19 cellular contexts compared by ENCODE assay signal in genomic region chr16:4570688-4571321, GRCh38. TPM values are rescaled to one million over a fixed set of nuclear protein-coding genes. Genes with fewer than 3 reads are reported as not detected.
A peak's percentile ranks its signal among the peaks of the same experiment; 100 is the strongest.
DNase-seq lines count a peak whose midpoint lies in the region; ATAC-seq and TF ChIP-seq lines count a peak whose summit lies in the region.
"Had no signal": no experiment of that assay in that cellular context is flagged by ENCODE, and none has a peak within 500 bp of the region (broad histone marks: within the 10 kb centered on the region; RNA-seq: fewer than 3 reads in every experiment).

No MANE protein-coding gene starts in this region.

- H2AFZ ChIP-seq in neural progenitor cell (replicated peaks) = peak overlapping the region; percentile 73

- no peaks in the 10 kb centered on the region for H3K79me2 ChIP-seq in neural progenitor cell (ENCODE audit: low read depth)

- H3K9ac ChIP-seq in neural progenitor cell = no peak overlapping the region

- no peak for TF ChIP-seq POLR2A in lower leg skin (IDR thresholded peaks at IDR 0.05)

- CTCF ChIA-PET in activated CD8-positive, alpha-beta memory T cell treated with anti-CD3 and anti-CD28 coated beads, Interleukin-2, amount 10 ng/mL, durations not matched to agents 7 days and 5 days (lab: Charles Lee) = interaction anchor here (0.7 kb wide), 1 partner anchor 259 kb away, joined by 3 read pairs; no protein-coding TSS in a partner anchor

- peaks cover 17% of the 10 kb centered on the region for H3F3A ChIP-seq in neural progenitor cell (ENCODE audit: low read depth)

- H3K9me3 Mint-ChIP-seq in activated CD8-positive, alpha-beta memory T cell treated with anti-CD3 and anti-CD28 coated beads, Interleukin-2, amount 10 ng/mL, durations not matched to agents 7 days and 5 days (ENCODE audit: low read depth) = no peaks in the 10 kb centered on the region
- no peaks in the 10 kb centered on the region for H3K9me3 Mint-ChIP-seq in neural progenitor cell
- H3K9me3 Mint-ChIP-seq: CD14-positive monocyte had no signal

- no peak overlapping the region for H3K4me3 Mint-ChIP-seq in activated CD8-positive, alpha-beta memory T cell treated with anti-CD3 and anti-CD28 coated beads, Interleukin-2, amount 10 ng/mL, durations not matched to agents 7 days and 5 days
- H3K4me3 Mint-ChIP-seq in neural progenitor cell = no peak overlapping the region
- H3K4me3 Mint-ChIP-seq: CD14-positive monocyte had no signal

- no peak overlapping the region for H3K27ac ChIP-seq in neural progenitor cell
- H3K27ac ChIP-seq: A549 had no signal

- H3K4me3 ChIP-seq in neural progenitor cell (no peak overlapping the region), lower leg skin (ENCODE audit: low read depth, poor library complexity, severe bottlenecking) (no peak overlapping the region)
- H3K4me3 ChIP-seq: A549 had no signal

- ATAC-seq in activated CD8-positive, alpha-beta memory T cell treated with anti-CD3 and anti-CD28 coated beads, Interleukin-2, amount 10 ng/mL, durations not matched to agents 7 days and 5 days = no peak
- ATAC-seq: A549 had no signal

- intact Hi-C loops in lower leg skin (cut with DNase I; ENCODE audit: low total_unique reads) = no loop called here

- no peaks in the 10 kb centered on the region for H4K20me1 ChIP-seq in neural progenitor cell (ENCODE audit: low read depth)

- H3K36me3 ChIP-seq in neural progenitor cell = no peaks in the 10 kb centered on the region

- TF ChIP-seq CTCF in neural progenitor cell (IDR thresholded peaks at IDR 0.05) (no peak), lower leg skin (IDR thresholded peaks at IDR 0.05) (no peak)

- H3K4me1 ChIP-seq in neural progenitor cell = peaks cover 7% of the 10 kb centered on the region
- H3K4me1 ChIP-seq: A549 had no signal

- no peaks in the 10 kb centered on the region for H3K9me3 ChIP-seq in neural progenitor cell (ENCODE audit: low read depth)
- H3K9me3 ChIP-seq: A549 had no signal

- no peaks in the 10 kb centered on the region for H3K27me3 ChIP-seq in neural progenitor cell

- H3K36me3 Mint-ChIP-seq in activated CD8-positive, alpha-beta memory T cell treated with anti-CD3 and anti-CD28 coated beads, Interleukin-2, amount 10 ng/mL, durations not matched to agents 7 days and 5 days = no peaks in the 10 kb centered on the region
- H3K36me3 Mint-ChIP-seq in neural progenitor cell = no peaks in the 10 kb centered on the region
- H3K36me3 Mint-ChIP-seq: CD14-positive monocyte had no signal

- no peak for DNase-seq in activated CD8-positive, alpha-beta memory T cell treated with anti-CD3 and anti-CD28 coated beads, Interleukin-2, amount 10 ng/mL, durations not matched to agents 7 days and 5 days
- no peak for DNase-seq in activated CD8-positive, alpha-beta memory T cell treated with anti-CD3 and anti-CD28 coated beads for 24 hours
- DNase-seq in NCI-H69 (lab: John Stamatoyannopoulos, UW) = peak; percentile 64
- DNase-seq in iPS DF 4.7 (ENCODE audit: extremely low read depth, low spot score) = peak; percentile 60
- DNase-seq in neural progenitor cell (ENCODE audit: low spot score) = peak; percentile 45
- no peak for DNase-seq in ureter (ENCODE audit: low spot score)
- DNase-seq in stimulated activated naive CD4-positive, alpha-beta T cell treated with Interleukin-2 at 50 U/mL for 16 hours (lab: John Stamatoyannopoulos, UW) = no peak
- no peak for DNase-seq in lower leg skin (ENCODE audit: low spot score in 2 of 2)
- DNase-seq: COR-L47, DMS153, EL, IMR-90, NCI-H1694, NCI-H446 treated with DMSO at 0.1 percent for 48 hours, NCI-H774, SIG-M5 had no signal

- peaks cover 27% of the 10 kb centered on the region for H3K4me1 Mint-ChIP-seq in activated CD8-positive, alpha-beta memory T cell treated with anti-CD3 and anti-CD28 coated beads, Interleukin-2, amount 10 ng/mL, durations not matched to agents 7 days and 5 days
- H3K4me1 Mint-ChIP-seq in neural progenitor cell = peaks cover 17% of the 10 kb centered on the region

- H3K4me2 ChIP-seq in neural progenitor cell = peak overlapping the region; percentile 34
- H3K4me2 ChIP-seq: A549 had no signal

- peak overlapping the region; percentile 28 for H3K27ac Mint-ChIP-seq in activated CD8-positive, alpha-beta memory T cell treated with anti-CD3 and anti-CD28 coated beads, Interleukin-2, amount 10 ng/mL, durations not matched to agents 7 days and 5 days
- H3K27ac Mint-ChIP-seq in neural progenitor cell = peak overlapping the region; percentile 50

- WGBS in lower leg skin, 2 donors = 78 to 79% methylated on average over 15 of the region's 15 CpGs

- no peaks in the 10 kb centered on the region for H3K27me3 Mint-ChIP-seq in activated CD8-positive, alpha-beta memory T cell treated with anti-CD3 and anti-CD28 coated beads, Interleukin-2, amount 10 ng/mL, durations not matched to agents 7 days and 5 days
- H3K27me3 Mint-ChIP-seq in neural progenitor cell (ENCODE audit: insufficient read depth, low read depth) = no peaks in the 10 kb centered on the region

RNA-seq across cellular contexts. Expression of gene C16orf96, which starts 14.7 kb away (rescaled TPM):
- total RNA-seq in activated CD8-positive, alpha-beta memory T cell treated with anti-CD3 and anti-CD28 coated beads, Interleukin-2, amount 10 ng/mL, durations not matched to agents 7 days and 5 days = under 1 TPM in 1 of 2 experiments, not detected in 1; 0.14 TPM
- total RNA-seq in neural progenitor cell (ENCODE audit: low replicate concordance) (0.11 and 0.99 TPM in 2 replicates), ureter (not detected), lower leg skin (under 1 TPM; 0.08 to 0.49 (median 0.29) TPM)
- total RNA-seq: H4, IMR-90 had no signal

RNA-seq across cellular contexts. Expression of gene CDIP1, which starts 32.2 kb away (rescaled TPM):
- 10 to 100 TPM; 45.2 to 57.3 TPM for total RNA-seq in activated CD8-positive, alpha-beta memory T cell treated with anti-CD3 and anti-CD28 coated beads, Interleukin-2, amount 10 ng/mL, durations not matched to agents 7 days and 5 days
- total RNA-seq in neural progenitor cell (ENCODE audit: low replicate concordance) (13.1 and 32.6 TPM in 2 replicates), ureter (32.4 TPM), lower leg skin (10 to 100 TPM in 3 of 4 donors, 1 to 10 TPM in 1; 9.9 to 18.4 (median 15.0) TPM)

RNA-seq across cellular contexts. Expression of gene UBALD1, which starts 43.9 kb away (rescaled TPM):
- total RNA-seq in activated CD8-positive, alpha-beta memory T cell treated with anti-CD3 and anti-CD28 coated beads, Interleukin-2, amount 10 ng/mL, durations not matched to agents 7 days and 5 days = 10 to 100 TPM; 20.2 to 27.7 TPM
- total RNA-seq in neural progenitor cell (ENCODE audit: low replicate concordance) (0.97 and 11.9 TPM in 2 replicates), ureter (27.2 TPM), lower leg skin (10 to 100 TPM in 3 of 4 donors, 1 to 10 TPM in 1; 9.8 to 14.9 (median 14.3) TPM)

RNA-seq across cellular contexts. Expression of gene MGRN1, which starts 53.8 kb away (rescaled TPM):
- total RNA-seq in activated CD8-positive, alpha-beta memory T cell treated with anti-CD3 and anti-CD28 coated beads, Interleukin-2, amount 10 ng/mL, durations not matched to agents 7 days and 5 days = 10 to 100 TPM; 76.9 to 92.1 TPM
- total RNA-seq in neural progenitor cell (ENCODE audit: low replicate concordance) (17.5 and 22.4 TPM in 2 replicates), ureter (104 TPM), lower leg skin (10 to 100 TPM; 35.3 to 53.4 (median 40.1) TPM)

Comparison
In these comparisons a context has a peak if more than half of its experiments do, and no peak if none do; other contexts are left out.
1. DNase-seq: peak in NCI-H69 (single experiment), iPS DF 4.7 (single experiment) and neural progenitor cell (single experiment); none in activated CD8-positive, alpha-beta memory T cell treated with anti-CD3 and anti-CD28 coated beads, Interleukin-2, amount 10 ng/mL, durations not matched to agents 7 days and 5 days (single experiment), activated CD8-positive, alpha-beta memory T cell treated with anti-CD3 and anti-CD28 coated beads for 24 hours (single experiment), ureter (single experiment), stimulated activated naive CD4-positive, alpha-beta T cell treated with Interleukin-2 at 50 U/mL for 16 hours (single experiment) and lower leg skin (0 of 2).